In the genomic region with DNA sequence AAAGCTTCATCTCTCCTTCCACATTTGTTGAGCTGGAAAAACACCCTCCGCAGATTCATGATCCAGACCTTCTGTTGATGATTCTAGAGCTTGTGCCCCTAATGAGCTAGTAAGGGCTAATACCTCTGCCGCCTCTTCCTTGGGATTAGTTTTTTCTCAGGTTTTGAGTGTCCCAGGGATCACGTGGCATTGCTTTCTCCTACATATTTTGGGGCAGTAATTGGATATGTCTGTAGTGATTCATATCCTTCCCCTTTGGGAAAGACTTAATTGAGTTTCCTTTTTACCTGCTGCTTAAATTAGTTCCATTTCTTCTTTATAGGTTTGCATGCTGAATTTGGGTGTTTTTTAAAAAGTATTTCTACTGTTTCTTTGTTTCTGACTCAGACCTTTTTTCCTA, we compare ENCODE assay signal across 26 cellular contexts.
A peak's percentile ranks its signal among the peaks of the same experiment; 100 is the strongest.
DNase-seq lines count a peak whose midpoint lies in the region; ATAC-seq, FAIRE-seq and TF ChIP-seq lines count a peak whose summit lies in the region.
"Had no signal": no experiment of that assay in that cellular context is flagged by ENCODE, and none has a peak within 500 bp of the region (broad histone marks: within the 10 kb centered on the region; RNA-seq: fewer than 3 reads in every experiment).

No MANE protein-coding gene starts in this region.

- no peak overlapping the region for H2AFZ ChIP-seq in hepatocyte

- H3K27ac Mint-ChIP-seq in effector memory CD8-positive, alpha-beta T cell, result no peak overlapping the region
- H3K27ac Mint-ChIP-seq: activated CD4-positive, alpha-beta T cell treated with anti-CD3 and anti-CD28 coated beads, Interleukin-2, amount 10 ng/mL, durations not matched to agents 7 days and 5 days; activated naive CD8-positive, alpha-beta T cell treated with anti-CD3 and anti-CD28 coated beads, Interleukin-2, amount 50 U/mL, for 24 hours; natural killer cell had no signal

- peaks cover 34% of the 10 kb centered on the region for H3K4me1 ChIP-seq in A549
- H3K4me1 ChIP-seq in hepatocyte (ENCODE audit: insufficient read depth), result peaks cover 21% of the 10 kb centered on the region

- no peaks in the 10 kb centered on the region for H3K36me3 ChIP-seq in hepatocyte (replicated peaks; ENCODE audit: insufficient read depth, low read depth)
- H3K36me3 ChIP-seq: SJSA1, tibial artery had no signal

- 81% methylated on average over 3 of the region's 3 CpGs for WGBS in A549 (ENCODE audit: missing lambda C conversion rate)
- 93% methylated on average over 3 of the region's 3 CpGs for WGBS in hepatocyte (ENCODE audit: low lambda C conversion rate, missing lambda C conversion rate)

- DNase-seq in A549 (ENCODE audit: low read depth in 1 of 2, low spot score in 1 of 2) (no peak), RPMI7951 (ENCODE audit: low read depth) (peak; percentile 37), hepatocyte (ENCODE audit: low spot score) (no peak), erythroblast (lab: John Stamatoyannopoulos, UW) (no peak), AG08396 (ENCODE audit: low spot score) (no peak)
- no peak for DNase-seq in effector memory CD8-positive, alpha-beta T cell
- DNase-seq: activated CD4-positive, alpha-beta T cell treated with anti-CD3 and anti-CD28 coated beads, Interleukin-2, amount 10 ng/mL, durations not matched to agents 7 days and 5 days; activated CD8-positive, alpha-beta memory T cell treated with anti-CD3 and anti-CD28 coated beads, Interleukin-2, amount 50 U/mL, for 4 hours; activated effector memory CD4-positive, alpha-beta T cell treated with Interleukin-2 at 50 U/mL for 16 hours; activated naive CD8-positive, alpha-beta T cell treated with anti-CD3 and anti-CD28 coated beads, Interleukin-2, amount 50 U/mL, for 24 hours; foreskin melanocyte; kidney glomerular epithelial cell; natural killer cell; NCI-H1417; NCI-H2107; NCI-H69; posterior cingulate gyrus; stimulated activated naive CD4-positive, alpha-beta T cell; T-helper 2 cell; tibial artery had no signal

- H3K27ac ChIP-seq in A549 (peak overlapping the region; percentile 65 to 75; a peak in 4 of 6 replicates), hepatocyte (peak overlapping the region; percentile 69)
- H3K27ac ChIP-seq: epithelial cell of prostate, SJSA1, VCaP had no signal

- H3K4me1 Mint-ChIP-seq in effector memory CD8-positive, alpha-beta T cell (ENCODE audit: low read depth in 2 of 2), result peaks cover 9 to 15% of the 10 kb centered on the region in 2 donors

- H3K4me2 ChIP-seq in A549 (no peak overlapping the region), hepatocyte (no peak overlapping the region)

- H3K9me3 ChIP-seq in A549, result no peaks in the 10 kb centered on the region
- no peaks in the 10 kb centered on the region for H3K9me3 ChIP-seq in hepatocyte (ENCODE audit: low read depth)
- H3K9me3 ChIP-seq: SJSA1, tibial artery had no signal

- CTCF ChIA-PET in A549 (lab: Yijun Ruan, JAX), result interaction anchor here (1.6 to 2.6 kb wide), 2 partner anchors 23 to 47 kb away, joined by 3 to 7 read pairs; no protein-coding TSS in a partner anchor

- TF ChIP-seq RAD21 in A549 (conservative IDR thresholded peaks at IDR 0.05 in 1 of 2, IDR thresholded peaks at IDR 0.05 in 1 of 2), result no peak

- no peak for FAIRE-seq in A549 (lab: Jason Lieb, UNC)
- FAIRE-seq in G401.6 (lab: Jason Lieb, UNC), result peak; percentile 98

- no peak for TF ChIP-seq POLR2A in A549 (IDR thresholded peaks at IDR 0.05; ENCODE audit: low read length)
- no peak for TF ChIP-seq POLR2A in erythroblast (IDR thresholded peaks at IDR 0.05; ENCODE audit: low read length)

- H4K20me1 ChIP-seq in hepatocyte (ENCODE audit: insufficient read depth, poor library complexity, severe bottlenecking), result no peaks in the 10 kb centered on the region

- TF ChIP-seq CTCF in A549 (IDR thresholded peaks at IDR 0.05) (no peak), hepatocyte (IDR thresholded peaks at IDR 0.05; ENCODE audit: poor library complexity) (no peak)

- POLR2A ChIA-PET in A549 (lab: Yijun Ruan, JAX), result no interaction called here

- H3K4me3 ChIP-seq in A549 (no peak overlapping the region), hepatocyte (no peak overlapping the region)
- H3K4me3 ChIP-seq: SJSA1, tibial artery had no signal

- no peaks in the 10 kb centered on the region for H3K36me3 Mint-ChIP-seq in effector memory CD8-positive, alpha-beta T cell (ENCODE audit: insufficient read depth)
- H3K36me3 Mint-ChIP-seq: brain, natural killer cell had no signal

- H3K27me3 Mint-ChIP-seq in effector memory CD8-positive, alpha-beta T cell, result peaks cover 5 to 22% of the 10 kb centered on the region in 2 donors
- H3K27me3 Mint-ChIP-seq: activated CD4-positive, alpha-beta T cell treated with anti-CD3 and anti-CD28 coated beads, Interleukin-2, amount 10 ng/mL, durations not matched to agents 7 days and 5 days; activated naive CD8-positive, alpha-beta T cell treated with anti-CD3 and anti-CD28 coated beads, Interleukin-2, amount 50 U/mL, for 24 hours had no signal

- ATAC-seq in A549 (no peak), GM21526 (IDR thresholded peaks at IDR 0.05; ENCODE audit: low FRiP score, unreplicated experiment) (no peak)
- no peak for ATAC-seq in effector memory CD8-positive, alpha-beta T cell (replicated peaks)
- ATAC-seq: activated naive CD8-positive, alpha-beta T cell treated with anti-CD3 and anti-CD28 coated beads, Interleukin-2, amount 50 U/mL, for 24 hours; natural killer cell had no signal

- no peaks in the 10 kb centered on the region for H3K79me2 ChIP-seq in hepatocyte

- H3K27me3 ChIP-seq in hepatocyte, result no peaks in the 10 kb centered on the region
- H3K27me3 ChIP-seq: SJSA1, tibial artery had no signal

- no peaks in the 10 kb centered on the region for H3K9me2 ChIP-seq in hepatocyte (replicated peaks; ENCODE audit: insufficient read depth)

- no peak overlapping the region for H3K4me3 Mint-ChIP-seq in effector memory CD8-positive, alpha-beta T cell
- H3K4me3 Mint-ChIP-seq: activated CD4-positive, alpha-beta T cell treated with anti-CD3 and anti-CD28 coated beads, Interleukin-2, amount 10 ng/mL, durations not matched to agents 7 days and 5 days; activated naive CD8-positive, alpha-beta T cell treated with anti-CD3 and anti-CD28 coated beads, Interleukin-2, amount 50 U/mL, for 24 hours; brain; natural killer cell had no signal

- no peak for TF ChIP-seq EP300 in A549 (IDR thresholded peaks at IDR 0.05)

- no peaks in the 10 kb centered on the region for H3K9me3 Mint-ChIP-seq in effector memory CD8-positive, alpha-beta T cell
- H3K9me3 Mint-ChIP-seq: activated CD4-positive, alpha-beta T cell treated with anti-CD3 and anti-CD28 coated beads, Interleukin-2, amount 10 ng/mL, durations not matched to agents 7 days and 5 days; activated naive CD8-positive, alpha-beta T cell treated with anti-CD3 and anti-CD28 coated beads, Interleukin-2, amount 50 U/mL, for 24 hours; brain; natural killer cell had no signal

TF ChIP-seq in A549, 52 proteins besides CTCF, POLR2A, EP300 and RAD21:
- no peak for TF ChIP-seq ZFP36 (IDR thresholded peaks at IDR 0.05; ENCODE audit: borderline replicate concordance, partially characterized antibody)
- TF ChIP-seq MYC (IDR thresholded peaks at IDR 0.05; ENCODE audit: borderline replicate concordance, low read length), result no peak
- TF ChIP-seq PHF8 (IDR thresholded peaks at IDR 0.05; ENCODE audit: borderline replicate concordance, low read depth), result no peak
- no peak for TF ChIP-seq SMC3 (IDR thresholded peaks at IDR 0.05)
- TF ChIP-seq EHF (CRISPR knock-in tag; IDR thresholded peaks at IDR 0.05), result no peak
- no peak for TF ChIP-seq RFX5 (IDR thresholded peaks at IDR 0.05)
- TF ChIP-seq MAZ (IDR thresholded peaks at IDR 0.05; ENCODE audit: borderline replicate concordance, low read depth, low read length), result no peak
- TF ChIP-seq ZNF302 (CRISPR knock-in tag; IDR thresholded peaks at IDR 0.05), result no peak
